1 cellular context compared by ENCODE assay signal in the genomic region with DNA sequence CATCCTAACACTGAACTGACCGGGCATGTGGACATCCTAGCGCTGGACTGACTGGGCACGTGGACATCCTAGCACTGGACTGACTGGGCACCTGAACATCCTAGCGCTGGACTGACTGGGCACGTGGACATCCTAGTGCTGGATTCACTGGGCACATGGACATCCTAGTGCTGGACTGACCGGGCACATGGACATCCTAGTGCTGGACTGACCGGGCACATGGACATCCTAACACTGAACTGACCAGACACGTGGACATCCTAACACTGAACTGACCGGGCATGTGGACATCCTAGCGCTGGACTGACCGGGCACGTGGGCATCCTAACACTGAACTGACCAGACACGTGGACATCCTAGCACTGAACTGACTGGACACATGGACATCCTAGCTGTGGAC. TPM values are rescaled to one million over a fixed set of nuclear protein-coding genes. Genes with fewer than 3 reads are reported as not detected.
"Had no signal": no experiment of that assay in that cellular context is flagged by ENCODE, and none has a peak within 500 bp of the region (broad histone marks: within the 10 kb centered on the region; RNA-seq: fewer than 3 reads in every experiment).

No MANE protein-coding gene starts in this region.

RNA-seq across cellular contexts. Expression of a gene that starts 30.9 kb away (rescaled TPM):
- total RNA-seq: frontal cortex had no signal
